1 cellular context compared by ENCODE assay signal in genomic region chr2:41973871-41974270, GRCh38.
TF ChIP-seq lines count a peak whose summit lies in the region.

No MANE protein-coding gene starts in this region.

TF ChIP-seq in H1, 55 proteins besides CTCF, POLR2A, EP300 and RAD21:
- no peak for TF ChIP-seq SIN3A (conservative IDR thresholded peaks at IDR 0.05 in 1 of 2, IDR thresholded peaks at IDR 0.05 in 1 of 2; ENCODE audit: low read depth in 1 of 2, low read length in 2 of 2)
- TF ChIP-seq SP1 (IDR thresholded peaks at IDR 0.05; ENCODE audit: low read depth, low read length): no peak
- no peak for TF ChIP-seq CTBP2 (IDR thresholded peaks at IDR 0.05; ENCODE audit: borderline replicate concordance, insufficient read depth, insufficient read length, low read length)
- no peak for TF ChIP-seq KDM5A (IDR thresholded peaks at IDR 0.05; ENCODE audit: low read length)
- no peak for TF ChIP-seq TEAD4 (IDR thresholded peaks at IDR 0.05; ENCODE audit: low read depth, low read length)
- TF ChIP-seq SIX5 (IDR thresholded peaks at IDR 0.05; ENCODE audit: low read depth, low read length): no peak
- TF ChIP-seq SIRT6 (IDR thresholded peaks at IDR 0.05; ENCODE audit: low read length): no peak
- TF ChIP-seq MAFK (IDR thresholded peaks at IDR 0.05; ENCODE audit: low read depth, low read length): no peak
- no peak for TF ChIP-seq TAF7 (optimal IDR thresholded peaks at IDR 0.05; ENCODE audit: borderline replicate concordance, low read depth, low read length)
- no peak for TF ChIP-seq BCL11A (IDR thresholded peaks at IDR 0.05; ENCODE audit: low read depth in 2 of 2, low read length in 2 of 2)
- no peak for TF ChIP-seq CBX8 (IDR thresholded peaks at IDR 0.05; ENCODE audit: borderline replicate concordance, low read depth, low read length)
- no peak for TF ChIP-seq GTF2F1 (IDR thresholded peaks at IDR 0.05; ENCODE audit: borderline replicate concordance, low read depth, low read length)
- no peak for TF ChIP-seq CBX5 (IDR thresholded peaks at IDR 0.05; ENCODE audit: low read depth, low read length)
- no peak for TF ChIP-seq RNF2 (IDR thresholded peaks at IDR 0.05; ENCODE audit: borderline replicate concordance, low read depth, low read length, missing control alignments, poor library complexity, severe bottlenecking)
- no peak for TF ChIP-seq SP4 (IDR thresholded peaks at IDR 0.05; ENCODE audit: low read length)
- TF ChIP-seq, protein P1, sequence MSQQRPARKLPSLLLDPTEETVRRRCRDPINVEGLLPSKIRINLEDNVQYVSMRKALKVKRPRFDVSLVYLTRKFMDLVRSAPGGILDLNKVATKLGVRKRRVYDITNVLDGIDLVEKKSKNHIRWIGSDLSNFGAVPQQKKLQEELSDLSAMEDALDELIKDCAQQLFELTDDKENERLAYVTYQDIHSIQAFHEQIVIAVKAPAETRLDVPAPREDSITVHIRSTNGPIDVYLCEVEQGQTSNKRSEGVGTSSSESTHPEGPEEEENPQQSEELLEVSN (IDR thresholded peaks at IDR 0.05): no peak
- TF ChIP-seq GABPA (IDR thresholded peaks at IDR 0.05; ENCODE audit: borderline replicate concordance, insufficient read depth, low read length): no peak
